ENCODE assay signal across 20 cellular contexts in genomic region chr3:64971584-64971983, GRCh38.
DNase-seq lines count a peak whose midpoint lies in the region; ATAC-seq, FAIRE-seq and TF ChIP-seq lines count a peak whose summit lies in the region.
"Had no signal": no experiment of that assay in that cellular context is flagged by ENCODE, and none has a peak within 500 bp of the region (broad histone marks: within the 10 kb centered on the region; RNA-seq: fewer than 3 reads in every experiment).

No MANE protein-coding gene starts in this region.

- H3K9me3 ChIP-seq in upper lobe of right lung = no peaks in the 10 kb centered on the region
- H3K9me3 ChIP-seq: A549, HAP-1 had no signal

- DNase-seq in DMS53 (lab: John Stamatoyannopoulos, UW) (peak; percentile 5), DMS53 treated with DMSO at 0.1 percent for 48 hours (lab: John Stamatoyannopoulos, UW; ENCODE audit: unreplicated experiment) (no peak), RCC 7860 (ENCODE audit: low spot score) (peak; percentile 4), left kidney (ENCODE audit: low read depth, low spot score) (peak; percentile 24), upper lobe of right lung (no peak), H4 (ENCODE audit: low spot score) (no peak)
- DNase-seq: AML-193; CD4-positive, alpha-beta memory T cell; DMS153; GDM1; Karpas-422; KBM-7 had no signal

- no peak for TF ChIP-seq CTCF in upper lobe of right lung (IDR thresholded peaks at IDR 0.05)

- H3K27me3 ChIP-seq in upper lobe of right lung = no peaks in the 10 kb centered on the region
- H3K27me3 ChIP-seq: BLaER1 had no signal

- no peaks in the 10 kb centered on the region for H3K36me3 ChIP-seq in upper lobe of right lung
- H3K36me3 ChIP-seq: BLaER1, HAP-1 had no signal

- intact Hi-C loops in upper lobe of right lung (cut with DNase I) = no loop called here

- no peak for FAIRE-seq in RCC 7860 (lab: Jason Lieb, UNC)
- FAIRE-seq: A549, GM12892, GM18507, H1 had no signal

- no peak overlapping the region for H3K27ac ChIP-seq in upper lobe of right lung
- H3K27ac ChIP-seq: 22Rv1, A549, BLaER1 had no signal

- no peaks in the 10 kb centered on the region for H3K4me1 ChIP-seq in upper lobe of right lung
- H3K4me1 ChIP-seq: A549, BLaER1, HAP-1 had no signal

- ATAC-seq in upper lobe of right lung (no peak), GM19397 (IDR thresholded peaks at IDR 0.05; ENCODE audit: unreplicated experiment) (no peak)
- ATAC-seq: A549 had no signal

- H3K4me3 ChIP-seq in upper lobe of right lung = no peak overlapping the region
- H3K4me3 ChIP-seq: A549, BLaER1, HAP-1 had no signal

Comparison
In these comparisons a context has a peak if more than half of its experiments do, and no peak if none do; other contexts are left out.
1. DNase-seq: peak in DMS53 (single experiment), RCC 7860 (single experiment) and left kidney (single experiment); none in DMS53 treated with DMSO at 0.1 percent for 48 hours (single experiment), upper lobe of right lung (single experiment) and H4 (single experiment).